Comparison of ENCODE assay signal across 27 cellular contexts in genomic region chr5:129447968-129448367, GRCh38. TPM values are rescaled to one million over a fixed set of nuclear protein-coding genes. Genes with fewer than 3 reads are reported as not detected.
DNase-seq lines count a peak whose midpoint lies in the region; ATAC-seq and TF ChIP-seq lines count a peak whose summit lies in the region.
"Had no signal": no experiment of that assay in that cellular context is flagged by ENCODE, and none has a peak within 500 bp of the region (broad histone marks: within the 10 kb centered on the region; RNA-seq: fewer than 3 reads in every experiment).

No MANE protein-coding gene starts in this region.

- H3K79me2 ChIP-seq in Karpas-422 (ENCODE audit: low read length) (no peaks in the 10 kb centered on the region), OCI-LY1 (ENCODE audit: insufficient read depth, low read length) (no peaks in the 10 kb centered on the region)

- no peaks in the 10 kb centered on the region for H3K27me3 ChIP-seq in Karpas-422 (ENCODE audit: low read length)
- no peaks in the 10 kb centered on the region for H3K27me3 ChIP-seq in OCI-LY1 (ENCODE audit: insufficient read depth, low read length)
- H3K27me3 ChIP-seq: BE2C, BLaER1 had no signal

- no peaks in the 10 kb centered on the region for H3K36me3 Mint-ChIP-seq in activated CD8-positive, alpha-beta T cell treated with anti-CD3 and anti-CD28 coated beads, Interleukin-2, amount 10 ng/mL, durations not matched to agents 7 days and 5 days (ENCODE audit: low read depth)
- H3K36me3 Mint-ChIP-seq: CD14-positive monocyte; CD4-positive, alpha-beta memory T cell; CD4-positive, CD25-positive, alpha-beta regulatory T cell; CD8-positive, alpha-beta memory T cell had no signal

- no peaks in the 10 kb centered on the region for H3F3A ChIP-seq in OCI-LY1 (ENCODE audit: insufficient read depth, low read length)

- H3K9me2 ChIP-seq in Karpas-422 (replicated peaks; ENCODE audit: insufficient read depth, low read length) (0 out of 2 replicates have a peak, but pooled peaks cover 3% of the 10 kb centered on the region), OCI-LY1 (ENCODE audit: low read depth, low read length) (no peaks in the 10 kb centered on the region)

- H3K4me2 ChIP-seq in Karpas-422 (ENCODE audit: low read depth, low read length, poor library complexity, severe bottlenecking), result no peak overlapping the region
- no peak overlapping the region for H3K4me2 ChIP-seq in OCI-LY1 (ENCODE audit: low read length)
- H3K4me2 ChIP-seq: BLaER1 had no signal

- ATAC-seq in Right ventricle myocardium superior (ENCODE audit: poor library complexity), result peak; percentile 31
- ATAC-seq in left ventricle myocardium superior, result no peak
- ATAC-seq in activated CD8-positive, alpha-beta T cell treated with anti-CD3 and anti-CD28 coated beads, Interleukin-2, amount 10 ng/mL, durations not matched to agents 7 days and 5 days, result no peak
- ATAC-seq: GM12878 had no signal

- no peak overlapping the region for H3K27ac Mint-ChIP-seq in activated CD8-positive, alpha-beta T cell treated with anti-CD3 and anti-CD28 coated beads, Interleukin-2, amount 10 ng/mL, durations not matched to agents 7 days and 5 days
- H3K27ac Mint-ChIP-seq: CD14-positive monocyte; CD4-positive, alpha-beta memory T cell; CD4-positive, CD25-positive, alpha-beta regulatory T cell; CD8-positive, alpha-beta memory T cell had no signal

- intact Hi-C loops in Right ventricle myocardium superior (cut with DNase I), result no loop called here
- intact Hi-C loops in left ventricle myocardium superior (cut with micrococcal nuclease), result no loop called here

- no peaks in the 10 kb centered on the region for H4K20me1 ChIP-seq in Karpas-422 (ENCODE audit: insufficient read depth, low read depth, low read length)
- H4K20me1 ChIP-seq in OCI-LY1 (ENCODE audit: insufficient read depth, low read length), result no peaks in the 10 kb centered on the region
- H4K20me1 ChIP-seq: BLaER1 had no signal

- H2AFZ ChIP-seq in Karpas-422 (ENCODE audit: low read length) (peak overlapping the region; percentile 76; the same call in 1 of the 2 replicates), OCI-LY1 (ENCODE audit: low read length) (peak overlapping the region; percentile 85; the same call in 1 of the 2 replicates)

- H3K36me3 ChIP-seq in Karpas-422 (ENCODE audit: insufficient read depth, low read length) (no peaks in the 10 kb centered on the region), OCI-LY1 (ENCODE audit: insufficient read depth, low read length) (no peaks in the 10 kb centered on the region)
- H3K36me3 ChIP-seq: BE2C, BLaER1 had no signal

- no peak for DNase-seq in Right ventricle myocardium superior
- DNase-seq in left ventricle myocardium superior, result no peak
- DNase-seq in Karpas-422, result no peak
- DNase-seq in activated CD8-positive, alpha-beta T cell treated with anti-CD3 and anti-CD28 coated beads, Interleukin-2, amount 10 ng/mL, durations not matched to agents 7 days and 5 days, result no peak
- DNase-seq in NCI-H526 (lab: John Stamatoyannopoulos, UW), result no peak
- DNase-seq: 8988T; ACHN; BE2C; C1 segment of cervical spinal cord; CD4-positive, alpha-beta memory T cell; CD4-positive, CD25-positive, alpha-beta regulatory T cell; CD8-positive, alpha-beta memory T cell; COR-L47; DMS 273 treated with DMSO at 0.1 percent for 48 hours; DMS153; DMS53; DMS79; DND-41; EL; GDM1 had no signal

- no peaks in the 10 kb centered on the region for H3K4me1 Mint-ChIP-seq in activated CD8-positive, alpha-beta T cell treated with anti-CD3 and anti-CD28 coated beads, Interleukin-2, amount 10 ng/mL, durations not matched to agents 7 days and 5 days (ENCODE audit: low read depth)
- H3K4me1 Mint-ChIP-seq: CD14-positive monocyte; CD4-positive, alpha-beta memory T cell; CD4-positive, CD25-positive, alpha-beta regulatory T cell; CD8-positive, alpha-beta memory T cell had no signal

- H3K4me3 ChIP-seq in Karpas-422 (ENCODE audit: low read length) (no peak overlapping the region), OCI-LY1 (ENCODE audit: low read depth, low read length, poor library complexity, severe bottlenecking) (no peak overlapping the region)
- H3K4me3 ChIP-seq: BLaER1, GM12878 had no signal

- no peaks in the 10 kb centered on the region for H3K27me3 Mint-ChIP-seq in activated CD8-positive, alpha-beta T cell treated with anti-CD3 and anti-CD28 coated beads, Interleukin-2, amount 10 ng/mL, durations not matched to agents 7 days and 5 days (ENCODE audit: low read depth)
- H3K27me3 Mint-ChIP-seq: CD4-positive, alpha-beta memory T cell; CD4-positive, CD25-positive, alpha-beta regulatory T cell; CD8-positive, alpha-beta memory T cell had no signal

- no peak overlapping the region for H3K4me3 Mint-ChIP-seq in activated CD8-positive, alpha-beta T cell treated with anti-CD3 and anti-CD28 coated beads, Interleukin-2, amount 10 ng/mL, durations not matched to agents 7 days and 5 days
- H3K4me3 Mint-ChIP-seq: CD14-positive monocyte; CD4-positive, alpha-beta memory T cell; CD4-positive, CD25-positive, alpha-beta regulatory T cell; CD8-positive, alpha-beta memory T cell had no signal

- peaks cover 13% of the 10 kb centered on the region; the same call in 1 of the 2 replicates for H3K4me1 ChIP-seq in Karpas-422 (ENCODE audit: low read length)
- H3K4me1 ChIP-seq in OCI-LY1 (ENCODE audit: insufficient read depth, low read length, severe bottlenecking), result peaks cover 21% of the 10 kb centered on the region
- H3K4me1 ChIP-seq: BLaER1 had no signal

- CTCF ChIA-PET in activated CD8-positive, alpha-beta T cell treated with anti-CD3 and anti-CD28 coated beads, Interleukin-2, amount 10 ng/mL, durations not matched to agents 7 days and 5 days (lab: Charles Lee), result no interaction called here

- H3K27ac ChIP-seq in Karpas-422 (ENCODE audit: low read length) (no peak overlapping the region), OCI-LY1 (ENCODE audit: low read depth, low read length, poor library complexity, severe bottlenecking) (no peak overlapping the region)
- H3K27ac ChIP-seq: BLaER1 had no signal

- H3K9me3 ChIP-seq in Karpas-422 (ENCODE audit: low read length) (no peaks in the 10 kb centered on the region), OCI-LY1 (ENCODE audit: low read length) (no peaks in the 10 kb centered on the region)
- H3K9me3 ChIP-seq: BE2C, BLaER1 had no signal

- TF ChIP-seq CTCF in OCI-LY1 (IDR thresholded peaks at IDR 0.05; ENCODE audit: low read length), result no peak

- no peaks in the 10 kb centered on the region for H3K9me3 Mint-ChIP-seq in activated CD8-positive, alpha-beta T cell treated with anti-CD3 and anti-CD28 coated beads, Interleukin-2, amount 10 ng/mL, durations not matched to agents 7 days and 5 days (ENCODE audit: insufficient read depth)
- H3K9me3 Mint-ChIP-seq: CD8-positive, alpha-beta memory T cell had no signal

- POLR2A ChIA-PET in activated CD8-positive, alpha-beta T cell treated with anti-CD3 and anti-CD28 coated beads, Interleukin-2, amount 10 ng/mL, durations not matched to agents 7 days and 5 days (lab: Charles Lee), result no interaction called here

- H3K9ac ChIP-seq in Karpas-422 (ENCODE audit: low read length) (no peak overlapping the region), OCI-LY1 (ENCODE audit: low read length) (no peak overlapping the region)
- H3K9ac ChIP-seq: BLaER1 had no signal

RNA-seq across cellular contexts. Expression of gene ADAMTS19, which starts 12.1 kb away (rescaled TPM):
- total RNA-seq in Right ventricle myocardium superior, result 0.81 TPM
- 1.1 TPM for total RNA-seq in left ventricle myocardium superior
- 2.5 and 3.1 TPM in 2 replicates for total RNA-seq in Karpas-422 (2014; rRNA removed; shearing (Covaris generic); ENCODE audit: low replicate concordance)
- not detected for total RNA-seq in activated CD8-positive, alpha-beta T cell treated with anti-CD3 and anti-CD28 coated beads, Interleukin-2, amount 10 ng/mL, durations not matched to agents 7 days and 5 days
- total RNA-seq: A673; CD4-positive, alpha-beta memory T cell; CD4-positive, CD25-positive, alpha-beta regulatory T cell; CD8-positive, alpha-beta memory T cell; Daoy; G401; GM12878 had no signal
